ENCODE assay signal across 1 cellular context in the genomic region with DNA sequence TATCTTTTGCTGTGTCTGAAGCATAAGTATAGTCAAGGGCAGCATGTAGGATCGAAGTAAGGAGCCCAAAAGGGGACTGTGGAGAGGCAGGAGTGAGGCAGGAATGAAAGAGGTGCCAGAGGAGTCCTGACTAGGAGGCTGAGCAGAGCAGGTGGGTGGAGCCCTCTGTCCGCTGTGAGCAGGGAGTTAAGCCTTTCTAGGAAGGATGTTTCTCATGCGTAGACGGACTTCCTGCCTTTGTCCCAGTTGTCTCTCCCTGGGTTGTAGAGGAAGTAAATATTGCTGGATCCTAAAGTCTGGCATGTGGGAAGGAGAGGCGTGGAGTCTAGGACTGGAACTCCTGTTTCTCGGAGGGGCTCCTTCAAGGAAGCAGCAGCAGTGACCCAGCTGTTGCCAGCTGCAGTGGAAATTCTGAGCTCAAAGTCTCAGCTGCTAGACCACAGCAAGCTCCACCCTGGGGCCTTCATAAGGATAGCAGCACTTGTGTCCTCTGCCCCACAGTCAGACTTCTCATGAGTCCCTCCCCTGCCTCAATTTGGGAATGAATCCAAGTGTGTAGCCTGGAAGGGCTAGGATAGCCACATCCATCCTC.
A peak's percentile ranks its signal among the peaks of the same experiment; 100 is the strongest.
TF ChIP-seq lines count a peak whose summit lies in the region.

No MANE protein-coding gene starts in this region.

TF ChIP-seq in HEK293, 187 proteins besides CTCF, POLR2A, EP300 and RAD21 (continued from another document):
- TF ChIP-seq BCL6B (tag by site-specific recombination; IDR thresholded peaks at IDR 0.05) (peak; percentile 91), ZNF600 (tag by site-specific recombination; IDR thresholded peaks at IDR 0.05) (peak; percentile 48; the same call in 1 of the 2 replicates), ZNF341 (tag by site-specific recombination; IDR thresholded peaks at IDR 0.05; ENCODE audit: low read depth) (no peak), ZNF335 (tag by site-specific recombination; conservative IDR thresholded peaks at IDR 0.05) (peak; percentile 70), ZNF830 (tag by site-specific recombination; IDR thresholded peaks at IDR 0.05; ENCODE audit: low read depth) (no peak), SCRT1 (tag by site-specific recombination; IDR thresholded peaks at IDR 0.05; ENCODE audit: borderline replicate concordance) (peak; percentile 72; the same call in 1 of the 2 replicates), SCRT2 (tag by site-specific recombination; IDR thresholded peaks at IDR 0.05) (peak; percentile 79), ZNF518A (tag by site-specific recombination; conservative IDR thresholded peaks at IDR 0.05; ENCODE audit: low read depth) (0 out of 2 replicates have a peak, but pooled peaks have one; percentile 9), KLF9 (tag by site-specific recombination; IDR thresholded peaks at IDR 0.05; ENCODE audit: low read depth) (0 out of 2 replicates have a peak, but pooled peaks have one; percentile 22), ZNF623 (tag by site-specific recombination; IDR thresholded peaks at IDR 0.05) (no peak)
- TF ChIP-seq, protein P1, sequence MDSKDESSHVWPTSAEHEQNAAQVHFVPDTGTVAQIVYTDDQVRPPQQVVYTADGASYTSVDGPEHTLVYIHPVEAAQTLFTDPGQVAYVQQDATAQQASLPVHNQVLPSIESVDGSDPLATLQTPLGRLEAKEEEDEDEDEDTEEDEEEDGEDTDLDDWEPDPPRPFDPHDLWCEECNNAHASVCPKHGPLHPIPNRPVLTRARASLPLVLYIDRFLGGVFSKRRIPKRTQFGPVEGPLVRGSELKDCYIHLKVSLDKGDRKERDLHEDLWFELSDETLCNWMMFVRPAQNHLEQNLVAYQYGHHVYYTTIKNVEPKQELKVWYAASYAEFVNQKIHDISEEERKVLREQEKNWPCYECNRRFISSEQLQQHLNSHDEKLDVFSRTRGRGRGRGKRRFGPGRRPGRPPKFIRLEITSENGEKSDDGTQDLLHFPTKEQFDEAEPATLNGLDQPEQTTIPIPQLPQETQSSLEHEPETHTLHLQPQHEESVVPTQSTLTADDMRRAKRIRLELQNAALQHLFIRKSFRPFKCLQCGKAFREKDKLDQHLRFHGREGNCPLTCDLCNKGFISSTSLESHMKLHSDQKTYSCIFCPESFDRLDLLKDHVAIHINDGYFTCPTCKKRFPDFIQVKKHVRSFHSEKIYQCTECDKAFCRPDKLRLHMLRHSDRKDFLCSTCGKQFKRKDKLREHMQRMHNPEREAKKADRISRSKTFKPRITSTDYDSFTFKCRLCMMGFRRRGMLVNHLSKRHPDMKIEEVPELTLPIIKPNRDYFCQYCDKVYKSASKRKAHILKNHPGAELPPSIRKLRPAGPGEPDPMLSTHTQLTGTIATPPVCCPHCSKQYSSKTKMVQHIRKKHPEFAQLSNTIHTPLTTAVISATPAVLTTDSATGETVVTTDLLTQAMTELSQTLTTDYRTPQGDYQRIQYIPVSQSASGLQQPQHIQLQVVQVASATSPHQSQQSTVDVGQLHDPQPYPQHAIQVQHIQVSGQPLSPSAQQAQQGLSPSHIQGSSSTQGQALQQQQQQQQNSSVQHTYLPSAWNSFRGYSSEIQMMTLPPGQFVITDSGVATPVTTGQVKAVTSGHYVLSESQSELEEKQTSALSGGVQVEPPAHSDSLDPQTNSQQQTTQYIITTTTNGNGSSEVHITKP (tag by site-specific recombination; IDR thresholded peaks at IDR 0.05), result peak; percentile 24; the same call in 1 of the 2 replicates
